1 cellular context compared by ENCODE assay signal in genomic region chr17:7475764-7476422, GRCh38.
TF ChIP-seq lines count a peak whose summit lies in the region.

No MANE protein-coding gene starts in this region.

TF ChIP-seq in K562, 482 proteins besides CTCF, POLR2A, EP300 and RAD21 (continues in another document):
- TF ChIP-seq USF1 (CRISPR knock-in tag; IDR thresholded peaks at IDR 0.05) (peak; percentile 63), POLR3A (IDR thresholded peaks at IDR 0.05; ENCODE audit: borderline replicate concordance, extremely low read depth, insufficient read depth, insufficient read length) (no peak), HNRNPL (IDR thresholded peaks at IDR 0.05; ENCODE audit: low read depth, low read length) (no peak), IRF1 (CRISPR knock-in tag; IDR thresholded peaks at IDR 0.05; ENCODE audit: borderline replicate concordance) (no peak), SMAD4 (CRISPR knock-in tag; conservative IDR thresholded peaks at IDR 0.05) (0 out of 2 replicates have a peak, but pooled peaks have one; percentile 53), ZBTB2 (IDR thresholded peaks at IDR 0.05) (0 out of 2 replicates have a peak, but pooled peaks have one; percentile 18), ESRRB (CRISPR knock-in tag; IDR thresholded peaks at IDR 0.05; ENCODE audit: borderline replicate concordance) (no peak), THAP12 (CRISPR knock-in tag; IDR thresholded peaks at IDR 0.05) (no peak), LARP7 (IDR thresholded peaks at IDR 0.05) (no peak), HOMEZ (CRISPR knock-in tag; IDR thresholded peaks at IDR 0.05) (no peak), CHCHD3 (CRISPR knock-in tag; IDR thresholded peaks at IDR 0.05) (no peak), BDP1 (IDR thresholded peaks at IDR 0.05; ENCODE audit: insufficient read depth, insufficient read length) (no peak), ADNP (tag; IDR thresholded peaks at IDR 0.05) (peak; percentile 65; the same call in 1 of the 2 replicates), MBD1 (CRISPR knock-in tag; IDR thresholded peaks at IDR 0.05) (no peak), NCOR1 (IDR thresholded peaks at IDR 0.05) (peak; percentile 58), SMARCC2 (IDR thresholded peaks at IDR 0.05; ENCODE audit: low read depth) (no peak), TFAM (CRISPR knock-in tag; conservative IDR thresholded peaks at IDR 0.05) (no peak), OTX1 (CRISPR knock-in tag; IDR thresholded peaks at IDR 0.05) (no peak), HES1 (IDR thresholded peaks at IDR 0.05; ENCODE audit: low read depth) (peak; percentile 50; the same call in 1 of the 2 replicates), FOXM1 (IDR thresholded peaks at IDR 0.05; ENCODE audit: low read depth) (peak; percentile 40; the same call in 1 of the 2 replicates), FOXM1 (CRISPR knock-in tag; IDR thresholded peaks at IDR 0.05; ENCODE audit: low read depth) (no peak), SMARCA5 (IDR thresholded peaks at IDR 0.05) (no peak), POLR2AphosphoS5 (IDR thresholded peaks at IDR 0.05; ENCODE audit: control insufficient read depth, insufficient read depth, low read depth, low read length) (peak; percentile 57; the same call in 1 of the 2 replicates), ZNF551 (CRISPR knock-in tag; IDR thresholded peaks at IDR 0.05) (no peak), ZNF592 (IDR thresholded peaks at IDR 0.05) (peak; percentile 45; the same call in 1 of the 2 replicates), ATF1 (CRISPR knock-in tag; IDR thresholded peaks at IDR 0.05) (no peak), ATF1 (tag; IDR thresholded peaks at IDR 0.05) (0 out of 2 replicates have a peak, but pooled peaks have one; percentile 30), RFX1 (IDR thresholded peaks at IDR 0.05) (no peak), NR4A1 (CRISPR knock-in tag; IDR thresholded peaks at IDR 0.05) (no peak), NR4A1 (tag; IDR thresholded peaks at IDR 0.05) (no peak), HNRNPUL1 (IDR thresholded peaks at IDR 0.05; ENCODE audit: low read length) (no peak), TCF3 (CRISPR knock-in tag; IDR thresholded peaks at IDR 0.05) (peak; percentile 68), ZBED1 (IDR thresholded peaks at IDR 0.05) (no peak), ZC3H11A (IDR thresholded peaks at IDR 0.05; ENCODE audit: low read depth, low read length) (no peak), AFF1 (IDR thresholded peaks at IDR 0.05; ENCODE audit: low read depth in 1 of 2, partially characterized antibody in 2 of 2) (no peak), ZNF707 (CRISPR knock-in tag; conservative IDR thresholded peaks at IDR 0.05) (no peak), ZBTB8A (IDR thresholded peaks at IDR 0.05; ENCODE audit: partially characterized antibody) (no peak)
